In the genomic region with DNA sequence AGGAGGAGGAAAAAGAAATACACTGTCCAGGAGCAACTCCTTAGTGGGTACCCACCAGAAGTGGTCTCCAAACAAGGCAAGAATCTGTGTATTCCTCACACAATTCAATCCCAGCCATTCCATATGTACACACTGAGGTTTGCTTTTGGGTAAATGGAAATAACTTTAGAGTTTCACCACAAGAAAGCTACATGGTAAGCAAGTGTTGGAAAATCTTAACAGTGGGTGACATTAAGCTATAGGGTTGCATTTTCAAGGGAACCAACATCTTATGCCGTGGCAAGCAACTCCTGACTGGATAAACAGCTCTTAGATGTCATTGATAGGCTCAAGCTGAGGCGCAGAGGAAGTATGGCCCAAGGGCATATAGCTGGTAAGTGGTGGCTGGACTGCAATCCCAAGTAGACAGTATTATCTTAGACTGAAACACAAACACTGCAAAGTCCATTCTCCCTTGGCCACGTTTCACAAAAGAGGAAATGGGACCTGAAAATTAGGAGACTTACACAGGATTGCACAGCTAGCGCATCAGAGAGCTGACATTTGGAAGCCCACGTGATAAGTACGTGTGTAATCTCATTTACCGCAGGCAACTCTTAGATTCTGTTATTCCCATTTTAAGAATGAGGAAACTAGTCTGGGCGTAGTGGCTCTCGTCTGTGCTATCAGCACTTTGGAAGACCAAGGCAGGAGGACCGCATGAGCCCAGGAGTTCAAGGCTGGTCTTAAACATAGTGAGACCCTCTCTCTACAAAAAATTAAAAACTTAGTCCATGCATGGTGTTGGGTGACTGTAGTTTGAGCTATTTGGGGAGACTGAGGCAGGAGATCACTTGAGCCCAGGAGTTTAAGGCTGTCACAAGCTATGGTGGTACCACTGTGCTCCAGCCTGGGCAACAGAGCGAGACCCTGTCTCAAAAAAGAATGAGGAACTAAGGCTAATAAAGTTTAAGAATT, we compare ENCODE assay signal across 1 cellular context.
TF ChIP-seq lines count a peak whose summit lies in the region.

No MANE protein-coding gene starts in this region.

TF ChIP-seq in K562, 482 proteins besides CTCF, POLR2A, EP300 and RAD21 (continued from another document):
- TF ChIP-seq, protein P1, sequence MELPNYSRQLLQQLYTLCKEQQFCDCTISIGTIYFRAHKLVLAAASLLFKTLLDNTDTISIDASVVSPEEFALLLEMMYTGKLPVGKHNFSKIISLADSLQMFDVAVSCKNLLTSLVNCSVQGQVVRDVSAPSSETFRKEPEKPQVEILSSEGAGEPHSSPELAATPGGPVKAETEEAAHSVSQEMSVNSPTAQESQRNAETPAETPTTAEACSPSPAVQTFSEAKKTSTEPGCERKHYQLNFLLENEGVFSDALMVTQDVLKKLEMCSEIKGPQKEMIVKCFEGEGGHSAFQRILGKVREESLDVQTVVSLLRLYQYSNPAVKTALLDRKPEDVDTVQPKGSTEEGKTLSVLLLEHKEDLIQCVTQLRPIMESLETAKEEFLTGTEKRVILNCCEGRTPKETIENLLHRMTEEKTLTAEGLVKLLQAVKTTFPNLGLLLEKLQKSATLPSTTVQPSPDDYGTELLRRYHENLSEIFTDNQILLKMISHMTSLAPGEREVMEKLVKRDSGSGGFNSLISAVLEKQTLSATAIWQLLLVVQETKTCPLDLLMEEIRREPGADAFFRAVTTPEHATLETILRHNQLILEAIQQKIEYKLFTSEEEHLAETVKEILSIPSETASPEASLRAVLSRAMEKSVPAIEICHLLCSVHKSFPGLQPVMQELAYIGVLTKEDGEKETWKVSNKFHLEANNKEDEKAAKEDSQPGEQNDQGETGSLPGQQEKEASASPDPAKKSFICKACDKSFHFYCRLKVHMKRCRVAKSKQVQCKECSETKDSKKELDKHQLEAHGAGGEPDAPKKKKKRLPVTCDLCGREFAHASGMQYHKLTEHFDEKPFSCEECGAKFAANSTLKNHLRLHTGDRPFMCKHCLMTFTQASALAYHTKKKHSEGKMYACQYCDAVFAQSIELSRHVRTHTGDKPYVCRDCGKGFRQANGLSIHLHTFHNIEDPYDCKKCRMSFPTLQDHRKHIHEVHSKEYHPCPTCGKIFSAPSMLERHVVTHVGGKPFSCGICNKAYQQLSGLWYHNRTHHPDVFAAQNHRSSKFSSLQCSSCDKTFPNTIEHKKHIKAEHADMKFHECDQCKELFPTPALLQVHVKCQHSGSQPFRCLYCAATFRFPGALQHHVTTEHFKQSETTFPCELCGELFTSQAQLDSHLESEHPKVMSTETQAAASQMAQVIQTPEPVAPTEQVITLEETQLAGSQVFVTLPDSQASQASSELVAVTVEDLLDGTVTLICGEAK (IDR thresholded peaks at IDR 0.05): peak; percentile 75
- TF ChIP-seq, protein P1 (CRISPR knock-in tag; IDR thresholded peaks at IDR 0.05): no peak
- TF ChIP-seq, protein P2, sequence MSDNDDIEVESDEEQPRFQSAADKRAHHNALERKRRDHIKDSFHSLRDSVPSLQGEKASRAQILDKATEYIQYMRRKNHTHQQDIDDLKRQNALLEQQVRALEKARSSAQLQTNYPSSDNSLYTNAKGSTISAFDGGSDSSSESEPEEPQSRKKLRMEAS (CRISPR knock-in tag; IDR thresholded peaks at IDR 0.05): peak; percentile 42; the same call in 1 of the 2 replicates
- TF ChIP-seq, protein P3, sequence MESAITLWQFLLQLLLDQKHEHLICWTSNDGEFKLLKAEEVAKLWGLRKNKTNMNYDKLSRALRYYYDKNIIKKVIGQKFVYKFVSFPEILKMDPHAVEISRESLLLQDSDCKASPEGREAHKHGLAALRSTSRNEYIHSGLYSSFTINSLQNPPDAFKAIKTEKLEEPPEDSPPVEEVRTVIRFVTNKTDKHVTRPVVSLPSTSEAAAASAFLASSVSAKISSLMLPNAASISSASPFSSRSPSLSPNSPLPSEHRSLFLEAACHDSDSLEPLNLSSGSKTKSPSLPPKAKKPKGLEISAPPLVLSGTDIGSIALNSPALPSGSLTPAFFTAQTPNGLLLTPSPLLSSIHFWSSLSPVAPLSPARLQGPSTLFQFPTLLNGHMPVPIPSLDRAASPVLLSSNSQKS (CRISPR knock-in tag; IDR thresholded peaks at IDR 0.05): 0 out of 2 replicates have a peak, but pooled peaks have one; percentile 62
- TF ChIP-seq SMARCA5 (IDR thresholded peaks at IDR 0.05) (peak; percentile 71; the same call in 1 of the 2 replicates), TEAD4 (IDR thresholded peaks at IDR 0.05; ENCODE audit: low read length) (peak; percentile 72; the same call in 1 of the 2 replicates), TEAD4 (CRISPR knock-in tag; IDR thresholded peaks at IDR 0.05; ENCODE audit: borderline replicate concordance) (no peak), NR4A1 (CRISPR knock-in tag; IDR thresholded peaks at IDR 0.05) (0 out of 2 replicates have a peak, but pooled peaks have one; percentile 56), NR4A1 (tag; IDR thresholded peaks at IDR 0.05) (0 out of 2 replicates have a peak, but pooled peaks have one; percentile 8), SP2 (IDR thresholded peaks at IDR 0.05; ENCODE audit: extremely low read depth, low read depth, low read length, poor library complexity, severe bottlenecking) (no peak), TBP (optimal IDR thresholded peaks at IDR 0.05; ENCODE audit: low read depth, low read length) (peak; percentile 46), JUND (IDR thresholded peaks at IDR 0.05; ENCODE audit: borderline replicate concordance, low read depth, low read length) (peak; percentile 73; the same call in 1 of the 2 replicates), JUND (tag; IDR thresholded peaks at IDR 0.05; ENCODE audit: borderline replicate concordance, low read depth, low read length) (no peak; the same call in 1 of the 3 replicates), FOSL1 (tag; conservative IDR thresholded peaks at IDR 0.05) (peak; percentile 72), ZNF699 (CRISPR knock-in tag; IDR thresholded peaks at IDR 0.05; ENCODE audit: insufficient replicate concordance) (no peak), DACH1 (IDR thresholded peaks at IDR 0.05; ENCODE audit: partially characterized antibody) (no peak), BCL6 (CRISPR knock-in tag; IDR thresholded peaks at IDR 0.05) (peak; percentile 7), RHOXF2B (CRISPR knock-in tag; conservative IDR thresholded peaks at IDR 0.05) (0 out of 2 replicates have a peak, but pooled peaks have one; percentile 71), TAL1 (IDR thresholded peaks at IDR 0.05) (peak; percentile 29; the same call in 1 of the 2 replicates), MCM5 (IDR thresholded peaks at IDR 0.05; ENCODE audit: low read depth) (no peak), ZNF274 (IDR thresholded peaks at IDR 0.05; ENCODE audit: borderline replicate concordance, low read depth, low read length) (no peak), POLR2G (IDR thresholded peaks at IDR 0.05; ENCODE audit: low read depth, low read length) (peak; percentile 16; the same call in 1 of the 2 replicates), LEF1 (IDR thresholded peaks at IDR 0.05) (peak; percentile 51; the same call in 1 of the 2 replicates), ZNF589 (CRISPR knock-in tag; IDR thresholded peaks at IDR 0.05; ENCODE audit: low read depth) (peak; percentile 76), MECOM (CRISPR knock-in tag; IDR thresholded peaks at IDR 0.05) (peak; percentile 49; the same call in 1 of the 2 replicates), BCOR (IDR thresholded peaks at IDR 0.05) (peak; percentile 50; the same call in 1 of the 2 replicates), DMBX1 (CRISPR knock-in tag; IDR thresholded peaks at IDR 0.05; ENCODE audit: borderline replicate concordance) (peak; percentile 31; the same call in 1 of the 2 replicates), HDAC2 (IDR thresholded peaks at IDR 0.05) (peak; percentile 64; the same call in 1 of the 2 replicates), MAZ (CRISPR knock-in tag; conservative IDR thresholded peaks at IDR 0.05 in 1 of 2, IDR thresholded peaks at IDR 0.05 in 1 of 2) (peak; percentile 31 to 60; a peak in 3 of 4 replicates), SPI1 (IDR thresholded peaks at IDR 0.05; ENCODE audit: borderline replicate concordance, low read depth, low read length) (peak; percentile 98), ZNF507 (tag; conservative IDR thresholded peaks at IDR 0.05) (no peak), TAF1 (IDR thresholded peaks at IDR 0.05; ENCODE audit: control insufficient read depth, extremely low read depth, insufficient read depth, low read length, severe bottlenecking) (no peak), TOE1 (IDR thresholded peaks at IDR 0.05; ENCODE audit: borderline replicate concordance) (peak; percentile 86; the same call in 1 of the 2 replicates), TOE1 (CRISPR knock-in tag; IDR thresholded peaks at IDR 0.05; ENCODE audit: borderline replicate concordance, low read depth) (no peak), U2AF2 (optimal IDR thresholded peaks at IDR 0.05; ENCODE audit: low read depth, low read length) (no peak)
- TF ChIP-seq, protein P4, sequence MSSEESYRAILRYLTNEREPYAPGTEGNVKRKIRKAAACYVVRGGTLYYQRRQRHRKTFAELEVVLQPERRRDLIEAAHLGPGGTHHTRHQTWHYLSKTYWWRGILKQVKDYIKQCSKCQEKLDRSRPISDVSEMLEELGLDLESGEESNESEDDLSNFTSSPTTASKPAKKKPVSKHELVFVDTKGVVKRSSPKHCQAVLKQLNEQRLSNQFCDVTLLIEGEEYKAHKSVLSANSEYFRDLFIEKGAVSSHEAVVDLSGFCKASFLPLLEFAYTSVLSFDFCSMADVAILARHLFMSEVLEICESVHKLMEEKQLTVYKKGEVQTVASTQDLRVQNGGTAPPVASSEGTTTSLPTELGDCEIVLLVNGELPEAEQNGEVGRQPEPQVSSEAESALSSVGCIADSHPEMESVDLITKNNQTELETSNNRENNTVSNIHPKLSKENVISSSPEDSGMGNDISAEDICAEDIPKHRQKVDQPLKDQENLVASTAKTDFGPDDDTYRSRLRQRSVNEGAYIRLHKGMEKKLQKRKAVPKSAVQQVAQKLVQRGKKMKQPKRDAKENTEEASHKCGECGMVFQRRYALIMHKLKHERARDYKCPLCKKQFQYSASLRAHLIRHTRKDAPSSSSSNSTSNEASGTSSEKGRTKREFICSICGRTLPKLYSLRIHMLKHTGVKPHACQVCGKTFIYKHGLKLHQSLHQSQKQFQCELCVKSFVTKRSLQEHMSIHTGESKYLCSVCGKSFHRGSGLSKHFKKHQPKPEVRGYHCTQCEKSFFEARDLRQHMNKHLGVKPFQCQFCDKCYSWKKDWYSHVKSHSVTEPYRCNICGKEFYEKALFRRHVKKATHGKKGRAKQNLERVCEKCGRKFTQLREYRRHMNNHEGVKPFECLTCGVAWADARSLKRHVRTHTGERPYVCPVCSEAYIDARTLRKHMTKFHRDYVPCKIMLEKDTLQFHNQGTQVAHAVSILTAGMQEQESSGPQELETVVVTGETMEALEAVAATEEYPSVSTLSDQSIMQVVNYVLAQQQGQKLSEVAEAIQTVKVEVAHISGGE (CRISPR knock-in tag; IDR thresholded peaks at IDR 0.05): no peak
- TF ChIP-seq, protein P5, sequence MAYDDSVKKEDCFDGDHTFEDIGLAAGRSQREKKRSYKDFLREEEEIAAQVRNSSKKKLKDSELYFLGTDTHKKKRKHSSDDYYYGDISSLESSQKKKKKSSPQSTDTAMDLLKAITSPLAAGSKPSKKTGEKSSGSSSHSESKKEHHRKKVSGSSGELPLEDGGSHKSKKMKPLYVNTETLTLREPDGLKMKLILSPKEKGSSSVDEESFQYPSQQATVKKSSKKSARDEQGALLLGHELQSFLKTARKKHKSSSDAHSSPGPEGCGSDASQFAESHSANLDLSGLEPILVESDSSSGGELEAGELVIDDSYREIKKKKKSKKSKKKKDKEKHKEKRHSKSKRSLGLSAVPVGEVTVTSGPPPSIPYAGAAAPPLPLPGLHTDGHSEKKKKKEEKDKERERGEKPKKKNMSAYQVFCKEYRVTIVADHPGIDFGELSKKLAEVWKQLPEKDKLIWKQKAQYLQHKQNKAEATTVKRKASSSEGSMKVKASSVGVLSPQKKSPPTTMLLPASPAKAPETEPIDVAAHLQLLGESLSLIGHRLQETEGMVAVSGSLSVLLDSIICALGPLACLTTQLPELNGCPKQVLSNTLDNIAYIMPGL (CRISPR knock-in tag; IDR thresholded peaks at IDR 0.05): no peak
- TF ChIP-seq, protein P6, sequence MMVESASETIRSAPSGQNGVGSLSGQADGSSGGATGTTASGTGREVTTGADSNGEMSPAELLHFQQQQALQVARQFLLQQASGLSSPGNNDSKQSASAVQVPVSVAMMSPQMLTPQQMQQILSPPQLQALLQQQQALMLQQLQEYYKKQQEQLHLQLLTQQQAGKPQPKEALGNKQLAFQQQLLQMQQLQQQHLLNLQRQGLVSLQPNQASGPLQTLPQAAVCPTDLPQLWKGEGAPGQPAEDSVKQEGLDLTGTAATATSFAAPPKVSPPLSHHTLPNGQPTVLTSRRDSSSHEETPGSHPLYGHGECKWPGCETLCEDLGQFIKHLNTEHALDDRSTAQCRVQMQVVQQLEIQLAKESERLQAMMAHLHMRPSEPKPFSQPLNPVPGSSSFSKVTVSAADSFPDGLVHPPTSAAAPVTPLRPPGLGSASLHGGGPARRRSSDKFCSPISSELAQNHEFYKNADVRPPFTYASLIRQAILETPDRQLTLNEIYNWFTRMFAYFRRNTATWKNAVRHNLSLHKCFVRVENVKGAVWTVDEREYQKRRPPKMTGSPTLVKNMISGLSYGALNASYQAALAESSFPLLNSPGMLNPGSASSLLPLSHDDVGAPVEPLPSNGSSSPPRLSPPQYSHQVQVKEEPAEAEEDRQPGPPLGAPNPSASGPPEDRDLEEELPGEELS (CRISPR knock-in tag; IDR thresholded peaks at IDR 0.05; ENCODE audit: borderline replicate concordance): no peak
